In the genomic region with DNA sequence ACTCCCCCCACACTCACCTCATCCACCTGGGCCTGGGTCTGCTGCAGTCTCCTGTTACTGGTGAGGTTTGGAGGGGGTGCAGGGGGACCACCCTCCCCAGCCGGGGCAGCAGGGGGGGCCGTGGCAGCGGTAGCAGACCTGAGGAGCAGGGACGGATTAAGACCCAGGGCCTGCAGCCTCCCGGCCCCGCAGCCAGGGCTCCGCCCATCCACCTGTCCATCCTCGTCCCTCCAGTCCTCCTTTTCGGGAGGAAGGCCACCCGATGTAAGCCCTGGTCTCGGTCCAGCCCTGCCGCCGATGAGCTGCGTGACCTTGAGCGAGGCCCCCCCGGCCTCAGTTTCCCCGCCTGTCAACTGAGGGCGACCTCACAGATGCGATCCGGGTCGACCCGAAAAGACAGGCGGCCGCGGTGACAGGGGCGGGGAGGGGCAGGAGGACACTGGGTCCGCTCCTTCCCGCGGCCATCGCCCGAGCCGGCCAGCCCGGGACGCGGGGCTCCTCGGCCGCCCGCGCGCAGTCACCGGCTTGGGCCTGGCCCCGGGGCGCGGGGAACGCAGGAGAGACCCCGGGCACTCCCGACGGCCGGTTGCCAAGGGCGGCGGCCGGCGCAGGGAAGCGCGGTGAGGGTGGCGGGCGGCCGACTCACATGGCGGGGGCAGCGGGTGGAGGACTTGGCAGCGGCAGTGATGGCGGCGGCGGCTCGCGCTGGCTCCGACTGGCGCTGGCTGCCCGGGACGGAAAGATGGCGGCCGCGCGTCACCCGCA, we compare ENCODE assay signal across 8 cellular contexts. TPM values are rescaled to one million over a fixed set of nuclear protein-coding genes. Genes with fewer than 3 reads are reported as not detected.
A peak's percentile ranks its signal among the peaks of the same experiment; 100 is the strongest.
DNase-seq lines count a peak whose midpoint lies in the region; ATAC-seq lines count a peak whose summit lies in the region.

TSS of gene VAMP2 (minus strand) at position 717 of the 765 bp plus-strand sequence. CDS start at position 648, 69 bp downstream.

- peak within 1 kb of the TSS; percentile 98 for H4K91ac ChIP-seq in trophoblast cell (ENCODE audit: low read depth, low read length)

- peak within 1 kb of the TSS; percentile 93 for H3K4ac ChIP-seq in trophoblast cell (ENCODE audit: low read depth, low read length)

- H3K9ac ChIP-seq in trophoblast cell (ENCODE audit: low read length) = peak within 1 kb of the TSS; percentile 82

- peaks cover 5% of the 10 kb centered on the region for H3K9me3 ChIP-seq in trophoblast cell (ENCODE audit: insufficient read depth, low read depth, low read length)

- peak within 1 kb of the TSS; percentile 99 for H3K18ac ChIP-seq in trophoblast cell (ENCODE audit: low read length)

- POLR2A ChIA-PET in activated naive CD8-positive, alpha-beta T cell treated with anti-CD3 and anti-CD28 coated beads, Interleukin-2, amount 10 ng/mL, durations not matched to agents 7 days and 5 days (lab: Charles Lee) = interaction anchor here (2.2 to 14.8 kb wide), 3 partner anchors 10 to 43 kb away, joined by 10 to 384 read pairs (median 13); partner anchors contain the start of gene BORCS6

- peak within 1 kb of the TSS; percentile 100 for H3K27ac Mint-ChIP-seq in activated naive CD8-positive, alpha-beta T cell treated with anti-CD3 and anti-CD28 coated beads, Interleukin-2, amount 10 ng/mL, durations not matched to agents 7 days and 5 days

- peak within 1 kb of the TSS; percentile 97 for H3K14ac ChIP-seq in trophoblast cell (ENCODE audit: low read length)

- intact Hi-C loops in cardiac septum (cut with DNase I) = no loop called here

- peaks cover 15 to 25% of the 10 kb centered on the region in 2 experiments for H3K36me3 ChIP-seq in trophoblast cell (ENCODE audit: control insufficient read depth in 1 of 2, insufficient read depth in 2 of 2, low read length in 2 of 2)
- H3K36me3 ChIP-seq in urinary bladder (ENCODE audit: insufficient read depth) = peaks cover 7% of the 10 kb centered on the region

- peaks cover 14% of the 10 kb centered on the region for H3K79me2 ChIP-seq in trophoblast cell (ENCODE audit: control insufficient read depth, insufficient read depth, low read length, poor library complexity)

- peak within 1 kb of the TSS; percentile 98 for H4K8ac ChIP-seq in trophoblast cell (ENCODE audit: low read depth, low read length)

- H3K4me2 ChIP-seq in trophoblast cell (ENCODE audit: low read length) = peak within 1 kb of the TSS; percentile 95

- WGBS in trophoblast cell (ENCODE audit: extremely low coverage, insufficient coverage, insufficient read length) = no CpG with 5 or more reads among the region's 75 CpGs
- under 1% methylated on average over 75 of the region's 75 CpGs for WGBS in urinary bladder

- no peaks in the 10 kb centered on the region for H3K9me3 Mint-ChIP-seq in activated naive CD8-positive, alpha-beta T cell treated with anti-CD3 and anti-CD28 coated beads, Interleukin-2, amount 10 ng/mL, durations not matched to agents 7 days and 5 days

- H2BK5ac ChIP-seq in trophoblast cell (ENCODE audit: low read depth, low read length, poor library complexity) = peak within 1 kb of the TSS; percentile 91

- DNase-seq in GM03348 (ENCODE audit: low spot score) = peak; percentile 85
- DNase-seq in SK-N-DZ (ENCODE audit: low spot score) = peak; percentile 61
- DNase-seq in activated naive CD8-positive, alpha-beta T cell treated with anti-CD3 and anti-CD28 coated beads, Interleukin-2, amount 10 ng/mL, durations not matched to agents 7 days and 5 days = peak; percentile 95
- DNase-seq in cardiac septum (ENCODE audit: low spot score) = peak; percentile 93
- DNase-seq in trophoblast cell = peak; percentile 69 to 85
- no peak for DNase-seq in DMS114 treated with DMSO at 0.1 percent for 48 hours (lab: John Stamatoyannopoulos, UW; ENCODE audit: unreplicated experiment)

- H3K36me3 Mint-ChIP-seq in activated naive CD8-positive, alpha-beta T cell treated with anti-CD3 and anti-CD28 coated beads, Interleukin-2, amount 10 ng/mL, durations not matched to agents 7 days and 5 days = peaks cover 23% of the 10 kb centered on the region

- H3K27me3 Mint-ChIP-seq in activated naive CD8-positive, alpha-beta T cell treated with anti-CD3 and anti-CD28 coated beads, Interleukin-2, amount 10 ng/mL, durations not matched to agents 7 days and 5 days = no peaks in the 10 kb centered on the region

- H2AFZ ChIP-seq in trophoblast cell (ENCODE audit: insufficient read depth, low read length, poor library complexity) = peak within 1 kb of the TSS; percentile 97

- peak within 1 kb of the TSS; percentile 83 for H3K23ac ChIP-seq in trophoblast cell (ENCODE audit: low read length)

- H3K4me1 ChIP-seq in trophoblast cell (ENCODE audit: control insufficient read depth in 1 of 2, insufficient read depth in 2 of 2, low read length in 2 of 2) = peaks cover 18 to 22% of the 10 kb centered on the region in 2 experiments
- H3K4me1 ChIP-seq in urinary bladder (ENCODE audit: insufficient read depth) = no peaks in the 10 kb centered on the region

- H2AK5ac ChIP-seq in trophoblast cell (ENCODE audit: low read length) = peak within 1 kb of the TSS; percentile 90

- H3K27ac ChIP-seq in trophoblast cell (ENCODE audit: low read depth, low read length) (peak within 1 kb of the TSS; percentile 61), urinary bladder (ENCODE audit: low read depth) (peak within 1 kb of the TSS; percentile 99)

- H2BK12ac ChIP-seq in trophoblast cell (ENCODE audit: low read length) = peak within 1 kb of the TSS; percentile 79

- H2BK120ac ChIP-seq in trophoblast cell (ENCODE audit: insufficient read depth, low read length, poor library complexity) = peak within 1 kb of the TSS; percentile 95

- peak within 1 kb of the TSS; percentile 94 for H3K4me3 ChIP-seq in trophoblast cell (ENCODE audit: low read depth, low read length)
- peak within 1 kb of the TSS; percentile 92 for H3K4me3 ChIP-seq in urinary bladder (ENCODE audit: low read depth, low read length)

- H3K4me1 Mint-ChIP-seq in activated naive CD8-positive, alpha-beta T cell treated with anti-CD3 and anti-CD28 coated beads, Interleukin-2, amount 10 ng/mL, durations not matched to agents 7 days and 5 days = peaks cover 47% of the 10 kb centered on the region

- H3K79me1 ChIP-seq in trophoblast cell (ENCODE audit: low read length) = peaks cover 14% of the 10 kb centered on the region

- H3K4me3 Mint-ChIP-seq in activated naive CD8-positive, alpha-beta T cell treated with anti-CD3 and anti-CD28 coated beads, Interleukin-2, amount 10 ng/mL, durations not matched to agents 7 days and 5 days = peak within 1 kb of the TSS; percentile 88

- peak; percentile 28 for ATAC-seq in HG03108 (IDR thresholded peaks at IDR 0.05; ENCODE audit: unreplicated experiment)
- peak; percentile 41 for ATAC-seq in activated naive CD8-positive, alpha-beta T cell treated with anti-CD3 and anti-CD28 coated beads, Interleukin-2, amount 10 ng/mL, durations not matched to agents 7 days and 5 days (ENCODE audit: low read depth)

- peak within 1 kb of the TSS; percentile 97 for H4K12ac ChIP-seq in trophoblast cell (ENCODE audit: low read depth, low read length)

- no peaks in the 10 kb centered on the region for H3K27me3 ChIP-seq in trophoblast cell (ENCODE audit: insufficient read depth, low read length)

RNA-seq across cellular contexts. Expression of gene VAMP2, which starts in this region (rescaled TPM):
- 20.2 and 21.1 TPM in 2 replicates for polyA plus RNA-seq in SK-N-DZ (2014; cell fraction: cytosol; rRNA removed)
- 33.0 and 65.8 TPM in 2 replicates for polyA plus RNA-seq in SK-N-DZ (2014; cell fraction: nucleus; rRNA removed)
- total RNA-seq in activated naive CD8-positive, alpha-beta T cell treated with anti-CD3 and anti-CD28 coated beads, Interleukin-2, amount 10 ng/mL, durations not matched to agents 7 days and 5 days = 100 to 1,000 TPM; 116 to 118 TPM
- 63.9 TPM for total RNA-seq in cardiac septum
- polyA plus RNA-seq in trophoblast cell (2013) = 31.6 and 33.5 TPM in 2 replicates
- 12.1 TPM for total RNA-seq in urinary bladder
- 81.4 TPM for polyA plus RNA-seq in urinary bladder
